In the genomic region with DNA sequence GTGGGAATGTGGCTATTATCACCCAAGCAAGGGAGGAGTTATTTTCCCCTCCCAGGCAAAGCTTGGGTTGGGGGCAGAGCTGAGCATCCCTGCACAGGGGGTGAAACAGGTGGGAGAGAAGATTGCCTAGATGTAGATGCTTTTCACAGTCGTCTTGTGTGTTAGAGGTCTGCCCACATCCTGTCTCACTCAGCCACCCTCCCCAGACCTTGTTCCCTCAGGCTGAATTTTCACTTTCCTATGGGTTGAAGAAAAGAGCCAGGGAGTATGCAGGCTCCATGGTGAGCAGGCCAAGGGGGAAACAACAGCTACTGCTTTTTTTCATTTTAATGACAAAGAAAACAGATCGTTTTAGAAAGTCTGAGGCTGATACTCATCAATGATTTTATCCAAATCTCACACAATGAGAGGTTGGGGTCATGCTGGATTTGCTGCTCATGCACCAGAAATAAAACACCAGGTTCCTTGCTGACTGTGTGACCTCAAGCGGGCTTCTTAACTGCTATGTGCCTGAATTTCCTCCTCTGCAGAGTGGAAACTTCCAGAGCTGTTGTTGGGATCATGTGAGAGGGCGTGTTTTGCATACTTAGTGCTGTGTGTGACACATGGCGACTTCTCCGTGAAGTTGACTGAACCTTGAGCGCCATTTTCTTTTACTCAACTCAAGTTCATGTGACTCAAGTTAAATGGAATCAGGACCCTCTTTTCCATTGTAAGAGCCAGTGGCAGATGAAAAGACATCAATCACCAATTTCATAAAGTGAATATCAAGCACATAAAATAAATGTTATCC, we compare ENCODE assay signal across 15 cellular contexts.
DNase-seq lines count a peak whose midpoint lies in the region; ATAC-seq, FAIRE-seq and TF ChIP-seq lines count a peak whose summit lies in the region.
"Had no signal": no experiment of that assay in that cellular context is flagged by ENCODE, and none has a peak within 500 bp of the region (broad histone marks: within the 10 kb centered on the region; RNA-seq: fewer than 3 reads in every experiment).

No MANE protein-coding gene starts in this region.

- no peaks in the 10 kb centered on the region for H3K36me3 Mint-ChIP-seq in CD8-positive, alpha-beta T cell
- no peaks in the 10 kb centered on the region for H3K36me3 Mint-ChIP-seq in immature natural killer cell

- FAIRE-seq in RCC 7860 (lab: Jason Lieb, UNC) = no peak
- FAIRE-seq: HepG2 had no signal

- no peaks in the 10 kb centered on the region for H3K9me3 ChIP-seq in CD8-positive, alpha-beta T cell (ENCODE audit: low read length)
- H3K9me3 ChIP-seq: ascending aorta, HAP-1, ovary had no signal

- CTCF ChIA-PET in CD8-positive, alpha-beta T cell (lab: Charles Lee) = no interaction called here

- TF ChIP-seq CTCF in CD8-positive, alpha-beta T cell (IDR thresholded peaks at IDR 0.05) = no peak

- H3K4me1 ChIP-seq in CD8-positive, alpha-beta T cell (ENCODE audit: insufficient read depth, low read length) = peaks cover 13% of the 10 kb centered on the region
- H3K4me1 ChIP-seq: ascending aorta, HAP-1 had no signal

- H3K27ac Mint-ChIP-seq in CD8-positive, alpha-beta T cell = peak overlapping the region; percentile 49
- H3K27ac Mint-ChIP-seq in immature natural killer cell = peak overlapping the region in 5 of 6 donors; percentile 66 to 86 (median 73)

- peaks cover 26% of the 10 kb centered on the region for H3K4me1 Mint-ChIP-seq in CD8-positive, alpha-beta T cell (ENCODE audit: low read depth)
- peaks cover 25 to 39% of the 10 kb centered on the region in 2 donors for H3K4me1 Mint-ChIP-seq in immature natural killer cell

- DNase-seq in CD8-positive, alpha-beta T cell = peak in 2 of 7 experiments; percentile 18 to 52
- DNase-seq in RCC 7860 (ENCODE audit: low spot score) = peak; percentile 42
- DNase-seq in immature natural killer cell = peak; percentile 31 to 42 (median 36)
- DNase-seq in epidermal melanocyte (ENCODE audit: insufficient read length, low spot score) = no peak
- DNase-seq in SKM-1 (lab: John Stamatoyannopoulos, UW; ENCODE audit: unreplicated experiment) = no peak
- DNase-seq in COLO829 (ENCODE audit: low spot score) = no peak
- no peak for DNase-seq in D341Med (ENCODE audit: low spot score)
- DNase-seq: NCI-H2029, OCI-M1, ovary had no signal

- no peaks in the 10 kb centered on the region for H3K27me3 ChIP-seq in CD8-positive, alpha-beta T cell (ENCODE audit: insufficient read depth, low read length)
- H3K27me3 ChIP-seq: ascending aorta, ovary had no signal

- H3K9me3 Mint-ChIP-seq in CD8-positive, alpha-beta T cell = no peaks in the 10 kb centered on the region
- no peaks in the 10 kb centered on the region for H3K9me3 Mint-ChIP-seq in immature natural killer cell

- H3K27me3 Mint-ChIP-seq in CD8-positive, alpha-beta T cell (ENCODE audit: low read depth) = no peaks in the 10 kb centered on the region
- peaks cover 0 to 5% (median 5%) of the 10 kb centered on the region in 3 donors for H3K27me3 Mint-ChIP-seq in immature natural killer cell (ENCODE audit: low read depth in 3 of 3)

- no peaks in the 10 kb centered on the region for H3K36me3 ChIP-seq in CD8-positive, alpha-beta T cell (ENCODE audit: insufficient read depth, low read length)
- H3K36me3 ChIP-seq: ascending aorta, HAP-1, ovary had no signal

- no peak overlapping the region for H3K27ac ChIP-seq in CD8-positive, alpha-beta T cell (ENCODE audit: low read depth, low read length)
- H3K27ac ChIP-seq: ascending aorta, C4-2B, ovary had no signal

- no peak overlapping the region for H3K4me3 Mint-ChIP-seq in CD8-positive, alpha-beta T cell
- peak overlapping the region; percentile 39 to 64 (median 54) for H3K4me3 Mint-ChIP-seq in immature natural killer cell

- peak; percentile 58 for ATAC-seq in CD8-positive, alpha-beta T cell
- ATAC-seq in GM19452 (IDR thresholded peaks at IDR 0.05; ENCODE audit: unreplicated experiment) = peak; percentile 58
- ATAC-seq: HepG2 had no signal

- no peak overlapping the region for H3K4me3 ChIP-seq in CD8-positive, alpha-beta T cell (ENCODE audit: low read depth, low read length)
- H3K4me3 ChIP-seq: ascending aorta, HAP-1, ovary had no signal

- POLR2A ChIA-PET in CD8-positive, alpha-beta T cell (lab: Charles Lee) = no interaction called here

- intact Hi-C loops in CD8-positive, alpha-beta T cell (cut with DNase I, micrococcal nuclease) = loop anchor here in 1 of 2 experiments (1.0 kb wide), 1 partner anchor 225 kb away; no protein-coding TSS in a partner anchor

Comparison
In these comparisons a context has a peak if more than half of its experiments do, and no peak if none do; other contexts are left out.
1. DNase-seq: peak in RCC 7860 (single experiment) and immature natural killer cell (3 of 3); none in epidermal melanocyte (single experiment), SKM-1 (single experiment), COLO829 (single experiment) and D341Med (single experiment).